Comparison of ENCODE assay signal across 1 cellular context in genomic region chr22:43341565-43341964, GRCh38.
TF ChIP-seq lines count a peak whose summit lies in the region.

No MANE protein-coding gene starts in this region.

TF ChIP-seq in neural cell, 6 proteins besides CTCF, POLR2A, EP300 and RAD21 (continued from another document):
- no peak for TF ChIP-seq SMC3 (conservative IDR thresholded peaks at IDR 0.05; ENCODE audit: poor library complexity)
- TF ChIP-seq POLR2AphosphoS5 (IDR thresholded peaks at IDR 0.05): no peak
- no peak for TF ChIP-seq TAF1 (IDR thresholded peaks at IDR 0.05; ENCODE audit: low read depth)
TF ChIP-seq in neural cell: peak in this region for 0.
